18 cellular contexts compared by ENCODE assay signal in the genomic region with DNA sequence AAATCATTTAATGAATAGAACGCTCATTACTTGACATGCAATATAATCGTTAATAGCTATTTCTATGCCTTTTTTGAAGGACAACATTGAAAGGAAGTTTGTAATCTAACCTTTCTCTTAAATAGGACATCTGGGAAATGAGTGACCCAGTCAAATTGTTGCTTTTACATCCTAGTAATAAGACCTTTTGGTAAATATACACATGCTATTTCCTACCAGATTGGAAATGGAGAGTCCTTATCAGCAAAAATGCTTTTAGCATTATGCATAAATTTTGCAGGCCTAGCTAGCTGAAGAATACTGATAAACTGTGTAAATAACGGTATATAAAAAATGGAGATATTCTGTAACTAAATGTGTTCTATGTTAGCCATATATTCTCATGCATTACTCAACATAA.
"Had no signal": no experiment of that assay in that cellular context is flagged by ENCODE, and none has a peak within 500 bp of the region (broad histone marks: within the 10 kb centered on the region; RNA-seq: fewer than 3 reads in every experiment).

No MANE protein-coding gene starts in this region.

- DNase-seq: cerebellar nuclear complex; colonic mucosa; dermis blood vessel endothelial cell; endodermal cell; foreskin melanocyte; heart right ventricle; islet precursor cell; naive thymus-derived CD4-positive, alpha-beta T cell; ovary; sigmoid colon; stimulated activated CD4-positive, alpha-beta T cell treated with anti-CD3 and anti-CD28 coated beads, Interleukin-12 subunit alpha, Interleukin-12 subunit beta, amount 100 ng/mL, for 4 hours; stimulated activated naive CD4-positive, alpha-beta T cell; stomach; thyroid gland had no signal

- H3K36me3 ChIP-seq: colonic mucosa, heart right ventricle, ovary, right atrium auricular region, sigmoid colon, stomach, thyroid gland had no signal

- H3K27ac ChIP-seq: colonic mucosa, heart right ventricle, ovary, right atrium auricular region, sigmoid colon, skin epidermis, stomach, thyroid gland had no signal

- ATAC-seq: esophagus mucosa; heart right ventricle; left lobe of liver; naive thymus-derived CD4-positive, alpha-beta T cell had no signal

- H3K4me1 ChIP-seq: colonic mucosa, heart right ventricle, right atrium auricular region, sigmoid colon, stomach, thyroid gland had no signal

- H3K9me3 ChIP-seq: colonic mucosa, heart right ventricle, ovary, right atrium auricular region, sigmoid colon, stomach, thyroid gland had no signal

- H3K27me3 ChIP-seq: colonic mucosa, heart right ventricle, ovary, right atrium auricular region, sigmoid colon, stomach, thyroid gland had no signal

- H3K4me3 ChIP-seq: colonic mucosa, heart right ventricle, ovary, right atrium auricular region, sigmoid colon, skin epidermis, stomach, thyroid gland had no signal
